ENCODE assay signal across 11 cellular contexts in genomic region chr1:193437785-193438184, GRCh38.
A peak's percentile ranks its signal among the peaks of the same experiment; 100 is the strongest.
DNase-seq lines count a peak whose midpoint lies in the region; ATAC-seq and FAIRE-seq lines count a peak whose summit lies in the region.
"Had no signal": no experiment of that assay in that cellular context is flagged by ENCODE, and none has a peak within 500 bp of the region (broad histone marks: within the 10 kb centered on the region; RNA-seq: fewer than 3 reads in every experiment).

No MANE protein-coding gene starts in this region.

- FAIRE-seq in urothelium cell line (lab: Jason Lieb, UNC): no peak

- H3K36me3 Mint-ChIP-seq in activated T-helper 1 cell treated with anti-CD3 and anti-CD28 coated beads, Interleukin-12 subunit alpha, Interleukin-12 subunit beta, Interleukin-2, Interleukin-4 antibody, amounts not matched to agents 30 ng/mL and 10 ng/mL and 1 ng/mL, durations not matched to agents 14 hours and 24 hours and 36 hours (ENCODE audit: low read depth): peaks cover 46% of the 10 kb centered on the region

- H3K27ac Mint-ChIP-seq in activated T-helper 1 cell treated with anti-CD3 and anti-CD28 coated beads, Interleukin-12 subunit alpha, Interleukin-12 subunit beta, Interleukin-2, Interleukin-4 antibody, amounts not matched to agents 30 ng/mL and 10 ng/mL and 1 ng/mL, durations not matched to agents 14 hours and 24 hours and 36 hours: peak overlapping the region; percentile 70

- H3K4me3 Mint-ChIP-seq in activated T-helper 1 cell treated with anti-CD3 and anti-CD28 coated beads, Interleukin-12 subunit alpha, Interleukin-12 subunit beta, Interleukin-2, Interleukin-4 antibody, amounts not matched to agents 30 ng/mL and 10 ng/mL and 1 ng/mL, durations not matched to agents 14 hours and 24 hours and 36 hours: peak overlapping the region; percentile 48

- peaks cover 57% of the 10 kb centered on the region for H3K4me1 Mint-ChIP-seq in activated T-helper 1 cell treated with anti-CD3 and anti-CD28 coated beads, Interleukin-12 subunit alpha, Interleukin-12 subunit beta, Interleukin-2, Interleukin-4 antibody, amounts not matched to agents 30 ng/mL and 10 ng/mL and 1 ng/mL, durations not matched to agents 14 hours and 24 hours and 36 hours (ENCODE audit: low read depth)

- no peaks in the 10 kb centered on the region for H3K27me3 Mint-ChIP-seq in activated T-helper 1 cell treated with anti-CD3 and anti-CD28 coated beads, Interleukin-12 subunit alpha, Interleukin-12 subunit beta, Interleukin-2, Interleukin-4 antibody, amounts not matched to agents 30 ng/mL and 10 ng/mL and 1 ng/mL, durations not matched to agents 14 hours and 24 hours and 36 hours (ENCODE audit: insufficient read depth)

- intact Hi-C loops in activated T-helper 1 cell treated with anti-CD3 and anti-CD28 coated beads, Interleukin-12 subunit alpha, Interleukin-12 subunit beta, Interleukin-2, Interleukin-4 antibody, amounts not matched to agents 30 ng/mL and 10 ng/mL and 1 ng/mL, durations not matched to agents 14 hours and 24 hours and 36 hours (cut with micrococcal nuclease): loop anchor here (1.0 to 2.0 kb wide), 2 partner anchors 19 kb away; no protein-coding TSS in a partner anchor

- peak; percentile 90 for ATAC-seq in GM18502 (IDR thresholded peaks at IDR 0.05; ENCODE audit: poor library complexity, unreplicated experiment)
- ATAC-seq in GM19468 (IDR thresholded peaks at IDR 0.05; ENCODE audit: extremely low read depth, unreplicated experiment): peak; percentile 54
- ATAC-seq in HG03060 (IDR thresholded peaks at IDR 0.05; ENCODE audit: low read depth, unreplicated experiment): peak; percentile 65

- DNase-seq in activated T-helper 1 cell treated with anti-CD3 and anti-CD28 coated beads, Interleukin-12 subunit alpha, Interleukin-12 subunit beta, Interleukin-2, Interleukin-4 antibody, amounts not matched to agents 30 ng/mL and 10 ng/mL and 1 ng/mL, durations not matched to agents 14 hours and 24 hours and 36 hours (ENCODE audit: low spot score): peak; percentile 32
- DNase-seq in NCI-H187 treated with DMSO at 0.1 percent for 48 hours (lab: John Stamatoyannopoulos, UW): no peak
- DNase-seq in DMS79 (lab: John Stamatoyannopoulos, UW): no peak
- DNase-seq in urothelium cell line (ENCODE audit: low spot score): no peak
- no peak for DNase-seq in kidney tubule cell (ENCODE audit: low spot score)
- DNase-seq: cerebellar nuclear complex, NCI-H1092 treated with DMSO at 0.1 percent for 48 hours, SJCRH30 had no signal

- peaks cover 68% of the 10 kb centered on the region for H3K9me3 Mint-ChIP-seq in activated T-helper 1 cell treated with anti-CD3 and anti-CD28 coated beads, Interleukin-12 subunit alpha, Interleukin-12 subunit beta, Interleukin-2, Interleukin-4 antibody, amounts not matched to agents 30 ng/mL and 10 ng/mL and 1 ng/mL, durations not matched to agents 14 hours and 24 hours and 36 hours
